Comparison of ENCODE assay signal across 8 cellular contexts in the genomic region with DNA sequence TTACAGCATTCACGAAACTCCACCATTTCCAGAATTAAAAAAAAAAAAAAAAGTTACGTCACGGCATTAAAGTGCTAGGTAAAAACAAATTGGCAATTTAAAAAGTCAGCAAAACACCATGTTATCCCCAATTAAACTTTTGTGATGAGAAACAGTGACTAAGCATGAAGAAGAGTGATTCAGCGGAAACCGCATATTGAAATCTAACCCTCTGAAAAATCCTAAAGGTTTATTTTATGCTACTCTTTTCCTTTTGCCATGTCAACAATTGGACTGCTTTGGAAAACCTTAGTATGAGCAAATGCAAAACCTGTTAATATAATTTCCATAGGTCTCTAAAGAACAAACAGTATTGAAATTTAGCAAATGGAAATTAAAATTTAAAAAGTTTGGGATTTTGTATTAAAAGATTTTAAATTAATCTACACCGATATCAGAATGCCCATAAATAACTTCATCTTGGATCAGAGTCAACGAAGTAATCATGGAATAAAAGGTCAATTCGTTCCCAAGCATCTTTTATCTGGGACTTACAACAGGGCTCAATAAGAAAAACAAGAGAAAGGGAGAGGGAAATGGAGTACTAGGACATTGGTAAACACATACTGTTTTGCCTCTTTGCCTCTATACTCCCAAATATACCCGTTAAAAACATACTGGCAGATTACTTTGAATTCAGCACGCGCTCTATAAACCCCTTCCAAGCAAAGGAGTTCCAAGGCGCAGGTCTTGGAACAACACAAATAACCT. TPM values are rescaled to one million over a fixed set of nuclear protein-coding genes. Genes with fewer than 3 reads are reported as not detected.
A peak's percentile ranks its signal among the peaks of the same experiment; 100 is the strongest.
DNase-seq lines count a peak whose midpoint lies in the region; ATAC-seq and TF ChIP-seq lines count a peak whose summit lies in the region.

No MANE protein-coding gene starts in this region.

- peak overlapping the region; percentile 76 to 93 (median 90) for H3K4me3 Mint-ChIP-seq in naive thymus-derived CD4-positive, alpha-beta T cell

- ATAC-seq in RWPE2 (ENCODE audit: low read depth) (peak; percentile 12), HG03039 (IDR thresholded peaks at IDR 0.05; ENCODE audit: unreplicated experiment) (no peak)
- ATAC-seq in naive thymus-derived CD4-positive, alpha-beta T cell: no peak

- peaks cover 0 to 2% (median 0%) of the 10 kb centered on the region in 5 donors for H3K36me3 Mint-ChIP-seq in naive thymus-derived CD4-positive, alpha-beta T cell

- peak overlapping the region; percentile 75 for H3K27ac ChIP-seq in RWPE2 (ENCODE audit: poor library complexity, severe bottlenecking)
- peak overlapping the region; percentile 80 for H3K27ac ChIP-seq in naive thymus-derived CD4-positive, alpha-beta T cell (ENCODE audit: low read depth, low read length)

- no peaks in the 10 kb centered on the region for H3K9me3 Mint-ChIP-seq in naive thymus-derived CD4-positive, alpha-beta T cell

- TF ChIP-seq CTCF in HFF-Myc (IDR thresholded peaks at IDR 0.05; ENCODE audit: low read depth, low read length, missing control alignments): no peak
- TF ChIP-seq CTCF in RWPE2 (IDR thresholded peaks at IDR 0.05; ENCODE audit: poor library complexity, severe bottlenecking): no peak

- peaks cover 28% of the 10 kb centered on the region for H3K4me1 ChIP-seq in RWPE2 (ENCODE audit: insufficient read depth, poor library complexity, severe bottlenecking)
- H3K4me1 ChIP-seq in endocrine pancreas (ENCODE audit: control insufficient read depth, insufficient read depth, low read length): peaks cover 31% of the 10 kb centered on the region
- peaks cover 0 to 18% of the 10 kb centered on the region in 2 donors for H3K4me1 ChIP-seq in naive thymus-derived CD4-positive, alpha-beta T cell (ENCODE audit: control insufficient read depth in 2 of 2, insufficient read depth in 2 of 2, low read length in 2 of 2)

- peak overlapping the region; percentile 9 to 83 (median 34) for H3K27ac Mint-ChIP-seq in naive thymus-derived CD4-positive, alpha-beta T cell

- peaks cover 0 to under 1% (median 0%) of the 10 kb centered on the region in 5 donors for H3K27me3 Mint-ChIP-seq in naive thymus-derived CD4-positive, alpha-beta T cell

- CTCF ChIA-PET in naive thymus-derived CD4-positive, alpha-beta T cell (lab: Charles Lee): no interaction called here

- H3K4me1 Mint-ChIP-seq in naive thymus-derived CD4-positive, alpha-beta T cell: peaks cover 27 to 58% (median 46%) of the 10 kb centered on the region in 7 donors

- DNase-seq in DMS53 treated with DMSO at 0.1 percent for 48 hours (lab: John Stamatoyannopoulos, UW; ENCODE audit: unreplicated experiment): peak; percentile 39
- no peak for DNase-seq in HFF-Myc (ENCODE audit: extremely low read depth, low read depth)
- DNase-seq in RWPE2 (ENCODE audit: low spot score): no peak
- peak in 2 of 9 donors; percentile 1 to 19 for DNase-seq in naive thymus-derived CD4-positive, alpha-beta T cell
- DNase-seq in head of caudate nucleus: no peak
- DNase-seq in NCI-H187 (lab: John Stamatoyannopoulos, UW): no peak

- H3K36me3 ChIP-seq in RWPE2 (ENCODE audit: low read depth) (peaks cover 8% of the 10 kb centered on the region; the same call in 1 of the 2 replicates), endocrine pancreas (ENCODE audit: control insufficient read depth, insufficient read depth, low read length) (no peaks in the 10 kb centered on the region)
- H3K36me3 ChIP-seq in naive thymus-derived CD4-positive, alpha-beta T cell (ENCODE audit: control insufficient read depth in 2 of 3, insufficient read depth in 3 of 3, low read length in 3 of 3): peaks cover 0 to 4% (median 0%) of the 10 kb centered on the region in 3 experiments

- H3K4me3 ChIP-seq in HFF-Myc (replicated peaks; ENCODE audit: low read depth, low read length) (peak overlapping the region; percentile 79), RWPE2 (ENCODE audit: severe bottlenecking) (peak overlapping the region; percentile 73), endocrine pancreas (ENCODE audit: control insufficient read depth, insufficient read depth, low read length) (peak overlapping the region; percentile 99)
- H3K4me3 ChIP-seq in naive thymus-derived CD4-positive, alpha-beta T cell (ENCODE audit: low read length): peak overlapping the region; percentile 92

- H3K9ac ChIP-seq in endocrine pancreas (ENCODE audit: control insufficient read depth, insufficient read depth, low read length): peak overlapping the region; percentile 45

- H3K27me3 ChIP-seq in RWPE2 (ENCODE audit: insufficient read depth, poor library complexity, severe bottlenecking) (no peaks in the 10 kb centered on the region), endocrine pancreas (ENCODE audit: control insufficient read depth, insufficient read depth, low read length) (no peaks in the 10 kb centered on the region)
- no peaks in the 10 kb centered on the region for H3K27me3 ChIP-seq in naive thymus-derived CD4-positive, alpha-beta T cell (ENCODE audit: control insufficient read depth in 2 of 2, insufficient read depth in 2 of 2, low read length in 2 of 2)

- POLR2A ChIA-PET in naive thymus-derived CD4-positive, alpha-beta T cell (lab: Charles Lee): interaction anchor here (2.1 to 3.0 kb wide), 2 partner anchors 78 to 151 kb away, joined by 10 to 46 read pairs; a partner anchor contains a TSS

- H3K9me3 ChIP-seq in RWPE2 (ENCODE audit: severe bottlenecking) (no peaks in the 10 kb centered on the region), endocrine pancreas (ENCODE audit: control insufficient read depth, low read length) (no peaks in the 10 kb centered on the region)
- no peaks in the 10 kb centered on the region for H3K9me3 ChIP-seq in naive thymus-derived CD4-positive, alpha-beta T cell (ENCODE audit: control insufficient read depth in 2 of 3, low read length in 3 of 3)

- intact Hi-C loops in naive thymus-derived CD4-positive, alpha-beta T cell (cut with micrococcal nuclease): loop anchor here (1.0 to 10.0 kb wide), 9 partner anchors 51 to 1971 kb away; a partner anchor contains a TSS
- intact Hi-C loops in head of caudate nucleus (cut with DNase I): loop anchor here (2.0 to 10.0 kb wide), 2 partner anchors 79 to 151 kb away; a partner anchor contains a TSS

RNA-seq across cellular contexts. Expression of a gene that starts 1.1 kb away (rescaled TPM):
- total RNA-seq in naive thymus-derived CD4-positive, alpha-beta T cell: 1 to 10 TPM; 1.6 to 5.1 (median 4.8) TPM
- 1 to 10 TPM; 1.1 to 1.3 TPM for polyA plus RNA-seq in naive thymus-derived CD4-positive, alpha-beta T cell
